ENCODE assay signal across 19 cellular contexts in the genomic region with DNA sequence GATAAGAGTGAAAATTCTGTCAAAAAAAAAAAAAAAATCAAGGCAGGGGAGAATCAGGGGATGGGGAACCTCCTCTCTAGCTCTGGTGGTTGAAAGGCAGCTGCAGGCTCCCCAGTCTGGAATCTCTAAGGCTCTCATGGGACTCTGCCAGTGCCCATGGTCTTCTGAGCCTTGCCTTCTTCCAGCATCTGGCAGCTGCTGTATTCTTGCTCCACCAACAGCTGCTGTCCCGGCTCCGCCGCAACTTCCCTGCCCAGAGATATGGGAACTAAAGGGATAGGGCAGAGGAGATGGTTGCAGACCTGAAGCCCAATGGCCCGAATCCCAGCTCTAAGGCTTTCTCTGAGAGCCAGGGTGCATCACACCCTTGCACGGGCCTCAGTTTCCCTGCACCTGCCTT. TPM values are rescaled to one million over a fixed set of nuclear protein-coding genes. Genes with fewer than 3 reads are reported as not detected.
DNase-seq lines count a peak whose midpoint lies in the region; FAIRE-seq and TF ChIP-seq lines count a peak whose summit lies in the region.
"Had no signal": no experiment of that assay in that cellular context is flagged by ENCODE, and none has a peak within 500 bp of the region (broad histone marks: within the 10 kb centered on the region; RNA-seq: fewer than 3 reads in every experiment).

No MANE protein-coding gene starts in this region.

- H4K91ac ChIP-seq in H1 (replicated peaks; ENCODE audit: insufficient read length, low read length), result no peak overlapping the region

- H3K14ac ChIP-seq in H1 (ENCODE audit: insufficient read length), result no peak overlapping the region

- H2BK20ac ChIP-seq in H1 (ENCODE audit: low read length), result no peak overlapping the region

- DNase-seq in LHCN-M2 (ENCODE audit: low read depth) (peak; percentile 95), H1 (ENCODE audit: low read depth in 1 of 2, low spot score in 2 of 2) (no peak), skeletal muscle cell (ENCODE audit: low read depth) (peak; percentile 31), NCI-H1694 treated with DMSO at 0.1 percent for 48 hours (lab: John Stamatoyannopoulos, UW) (no peak), NCI-H69 (lab: John Stamatoyannopoulos, UW) (no peak), coronary artery (ENCODE audit: low spot score) (no peak), activated gamma-delta T cell treated with Interleukin-2 at 50 U/mL for 16 hours (no peak)
- DNase-seq: CD4-positive, alpha-beta T cell; CD8-positive, alpha-beta memory T cell; DMS153; GF-D8; GM23248; H9 had no signal

- no peak overlapping the region for H2BK12ac ChIP-seq in H1 (ENCODE audit: low read depth, low read length)

- no peaks in the 10 kb centered on the region for H3K9me3 ChIP-seq in BLaER1 treated with 17β-estradiol and CSF1 and Interleukin-3, amounts not matched to agents 10 nM and 100 nM (replicated peaks in 1 of 11)
- no peaks in the 10 kb centered on the region for H3K9me3 ChIP-seq in H1 (ENCODE audit: insufficient read depth in 2 of 2, low read depth in 1 of 2, low read length in 1 of 2)

- WGBS in H1 (ENCODE audit: extremely low coverage in 1 of 2, insufficient coverage in 1 of 2, insufficient read length in 1 of 2, insufficient replicate concordance in 2 of 2, low coverage in 1 of 2, low lambda C conversion rate in 2 of 2, missing lambda C conversion rate in 1 of 2), 2 experiments, result 91% methylated on average over 5 of the region's 5 CpGs; no CpG with 5 or more reads in 1 of the 2 experiments

- H3K23ac ChIP-seq in H1 (ENCODE audit: insufficient read length), result no peak overlapping the region

- no peak for TF ChIP-seq RAD21 in H1 (IDR thresholded peaks at IDR 0.05 in 1 of 2, conservative IDR thresholded peaks at IDR 0.05 in 1 of 2; ENCODE audit: low read depth in 2 of 2, low read length in 2 of 2)

- H3K18ac ChIP-seq in H1 (ENCODE audit: extremely low read depth, low read length), result no peak overlapping the region

- no peak for TF ChIP-seq CTCF in H1 (IDR thresholded peaks at IDR 0.05; ENCODE audit: control extremely low read depth in 1 of 3, insufficient read depth in 1 of 3, low read depth in 1 of 3, low read length in 3 of 3)
- TF ChIP-seq CTCF in coronary artery (IDR thresholded peaks at IDR 0.05), result no peak

- TF ChIP-seq EP300 in H1 (IDR thresholded peaks at IDR 0.05; ENCODE audit: borderline replicate concordance in 1 of 2, low read depth in 2 of 2, low read length in 2 of 2), result no peak

- no peak overlapping the region for H4K8ac ChIP-seq in H1 (ENCODE audit: extremely low read depth, insufficient read depth, low read length)

- H3K27ac ChIP-seq in BLaER1 treated with 17β-estradiol and CSF1 and Interleukin-3, amounts not matched to agents 10 nM and 100 nM, result no peak overlapping the region
- H3K27ac ChIP-seq in H1 (ENCODE audit: low read depth, low read length) (no peak overlapping the region), coronary artery (no peak overlapping the region)
- H3K27ac ChIP-seq: GM23248 had no signal

- no peak overlapping the region for H3K4me3 ChIP-seq in BLaER1 treated with 17β-estradiol and CSF1 and Interleukin-3, amounts not matched to agents 10 nM and 100 nM
- no peak overlapping the region for H3K4me3 ChIP-seq in H1 (ENCODE audit: extremely low read depth in 1 of 4, insufficient read depth in 2 of 4, low read depth in 3 of 4, low read length in 4 of 4)
- H3K4me3 ChIP-seq in skeletal muscle cell (ENCODE audit: low read depth, low read length), result no peak overlapping the region
- no peak overlapping the region for H3K4me3 ChIP-seq in coronary artery
- H3K4me3 ChIP-seq: GM23248 had no signal

- H3K4me1 ChIP-seq in BLaER1 treated with 17β-estradiol and CSF1 and Interleukin-3, amounts not matched to agents 10 nM and 100 nM, result peaks cover 3 to 58% (median 48%) of the 10 kb centered on the region in 10 experiments; a peak in 19 of 20 replicates
- H3K4me1 ChIP-seq in H1 (replicated peaks in 1 of 4; ENCODE audit: control insufficient read depth in 3 of 4, insufficient read depth in 4 of 4, low read length in 3 of 4), result peaks cover 0 to 6% (median 0%) of the 10 kb centered on the region in 4 experiments; a peak in 2 of 7 replicates

- no peak overlapping the region for H3K56ac ChIP-seq in H1 (replicated peaks; ENCODE audit: insufficient read length, low read depth, low read length)

- no peak for FAIRE-seq in H1 (lab: Jason Lieb, UNC)
- FAIRE-seq: D721Med, GM12891, GM18507 had no signal

- CTCF ChIA-PET in H1 (lab: Charles Lee; ENCODE audit: partially characterized antibody), result interaction anchor here (0.6 to 2.1 kb wide), 6 partner anchors 10 to 1405 kb away, joined by 3 to 6 read pairs (median 4); no protein-coding TSS in a partner anchor

- POLR2A ChIA-PET in H1 (lab: Charles Lee; ENCODE audit: partially characterized antibody), result interaction anchor here (1.0 to 2.1 kb wide), 4 partner anchors 9 to 65 kb away, joined by 3 to 7 read pairs (median 4); no protein-coding TSS in a partner anchor

- H2AK5ac ChIP-seq in H1 (ENCODE audit: low read depth, low read length), result no peak overlapping the region

- no peaks in the 10 kb centered on the region for H3K27me3 ChIP-seq in BLaER1 treated with 17β-estradiol and CSF1 and Interleukin-3, amounts not matched to agents 10 nM and 100 nM
- 0 out of 7 replicates have a peak, but pooled peaks cover 0 to 2% (median under 1%) of the 10 kb centered on the region in 4 experiments for H3K27me3 ChIP-seq in H1 (replicated peaks in 1 of 4; ENCODE audit: control insufficient read depth in 3 of 4, extremely low read depth in 1 of 4, insufficient read depth in 3 of 4, low read length in 3 of 4)

- H4K20me1 ChIP-seq in BLaER1 treated with 17β-estradiol and CSF1 and Interleukin-3, amounts not matched to agents 10 nM and 100 nM, result no peaks in the 10 kb centered on the region; a peak in 1 of 22 replicates
- no peaks in the 10 kb centered on the region for H4K20me1 ChIP-seq in H1 (replicated peaks in 1 of 2; ENCODE audit: control insufficient read depth in 1 of 2, insufficient read depth in 2 of 2, low read length in 2 of 2)

- peak overlapping the region in 9 of 11 experiments; percentile 7 to 70 (median 53); a peak in 15 of 22 replicates for H3K4me2 ChIP-seq in BLaER1 treated with 17β-estradiol and CSF1 and Interleukin-3, amounts not matched to agents 10 nM and 100 nM
- no peak overlapping the region for H3K4me2 ChIP-seq in H1 (ENCODE audit: insufficient read depth in 1 of 2, low read depth in 2 of 2, low read length in 2 of 2)

- no peaks in the 10 kb centered on the region; the same call in 1 of the 2 replicates for H3K79me1 ChIP-seq in H1 (ENCODE audit: low read depth, low read length)

- no peaks in the 10 kb centered on the region for H3K23me2 ChIP-seq in H1 (ENCODE audit: low read depth, low read length)

- H2BK5ac ChIP-seq in H1 (ENCODE audit: low read depth, low read length), result no peak overlapping the region

- H3K9ac ChIP-seq in BLaER1 treated with 17β-estradiol and CSF1 and Interleukin-3, amounts not matched to agents 10 nM and 100 nM, result no peak overlapping the region
- H3K9ac ChIP-seq in H1 (replicated peaks in 1 of 4; ENCODE audit: extremely low read depth in 1 of 4, low read depth in 3 of 4, low read length in 3 of 4), result no peak overlapping the region
- H3K9ac ChIP-seq: GM23248 had no signal

- no peaks in the 10 kb centered on the region for H3K36me3 ChIP-seq in BLaER1 treated with 17β-estradiol and CSF1 and Interleukin-3, amounts not matched to agents 10 nM and 100 nM
- no peaks in the 10 kb centered on the region for H3K36me3 ChIP-seq in H1 (ENCODE audit: control insufficient read depth in 2 of 4, insufficient read depth in 4 of 4, low read length in 3 of 4)

- H2AFZ ChIP-seq in H1 (ENCODE audit: low read length), result no peak overlapping the region
- H2AFZ ChIP-seq: GM23248 had no signal

- no peak overlapping the region for H4K5ac ChIP-seq in H1 (ENCODE audit: insufficient read length, low read depth, low read length)

- no peak for TF ChIP-seq POLR2A in H1 (IDR thresholded peaks at IDR 0.05; ENCODE audit: control extremely low read depth in 1 of 2, low read depth in 2 of 2, low read length in 2 of 2)

- H2BK120ac ChIP-seq in H1 (replicated peaks; ENCODE audit: low read depth, low read length), result no peak overlapping the region

- H3K4ac ChIP-seq in H1 (replicated peaks; ENCODE audit: insufficient read length, low read depth, low read length), result no peak overlapping the region

- peak overlapping the region; percentile 40; the same call in 1 of the 2 replicates for H2BK15ac ChIP-seq in H1 (ENCODE audit: low read length)

- H3K79me2 ChIP-seq in H1 (ENCODE audit: control insufficient read depth in 1 of 2, insufficient read depth in 2 of 2, low read length in 2 of 2), result no peaks in the 10 kb centered on the region

TF ChIP-seq in H1, 55 proteins besides CTCF, POLR2A, EP300 and RAD21:
- no peak for TF ChIP-seq PHF8 (conservative IDR thresholded peaks at IDR 0.05; ENCODE audit: low read depth, low read length)

RNA-seq across cellular contexts. Expression of gene PHF21B, which starts 49.5 kb away (rescaled TPM):
- 0.98 and 1.4 TPM in 2 replicates for total RNA-seq in LHCN-M2 (2014; rRNA removed)
- polyA plus RNA-seq in LHCN-M2 (2012), result 0.05 TPM
- 57.2 and 68.1 TPM in 2 replicates for total RNA-seq in H1 (2021; fragmentation: NEBNext Ultra II Directional; extraction: Animal tissue kit (Norgen Biotek cat#: 25700))
- 19.3 and 24.7 TPM in 2 replicates for polyA plus RNA-seq in H1 (2011; rRNA removed)
- 25.0 TPM for polyA plus RNA-seq in H1 (2011; cell fraction: cytosol; rRNA removed)
- polyA plus RNA-seq in H1 (2011; cell fraction: nucleus; rRNA removed), result 90.7 TPM
- 21.1 to 32.7 TPM (median 27.9 TPM) in 4 replicates for polyA plus RNA-seq in H1 (2012, experiment 1 of 2)
- polyA plus RNA-seq in H1 (2012, experiment 2 of 2), result 6.5 TPM
- 18.8 TPM for polyA plus RNA-seq in H1 (2013, experiment 1 of 2)
- 14.5 TPM for polyA plus RNA-seq in H1 (2013, experiment 2 of 2)
- polyA minus RNA-seq in H1 (2011; rRNA and poly(A)+ RNA removed), result 41.2 and 52.3 TPM in 2 replicates
- polyA minus RNA-seq in H1 (2011; cell fraction: cytosol; rRNA and poly(A)+ RNA removed), result 47.8 TPM
- 135 TPM for polyA minus RNA-seq in H1 (2011; cell fraction: nucleus; rRNA and poly(A)+ RNA removed)
- total RNA-seq: A172; CD4-positive, alpha-beta T cell; CD8-positive, alpha-beta memory T cell; GM23248 had no signal
- polyA plus RNA-seq: CD14-positive monocyte; CD8-positive, alpha-beta memory T cell; GM23248 had no signal

Comparison
In these comparisons a context has a peak if more than half of its experiments do, and no peak if none do; other contexts are left out.
1. H3K4me2 ChIP-seq: peak in BLaER1 treated with 17β-estradiol and CSF1 and Interleukin-3, amounts not matched to agents 10 nM and 100 nM (9 of 11); none in H1 (0 of 2).
2. DNase-seq: peak in LHCN-M2 (single experiment) and skeletal muscle cell (single experiment); none in H1 (0 of 2), NCI-H1694 treated with DMSO at 0.1 percent for 48 hours (single experiment), NCI-H69 (single experiment), coronary artery (single experiment) and activated gamma-delta T cell treated with Interleukin-2 at 50 U/mL for 16 hours (single experiment).
3. RNA of gene PHF21B, which starts 49.5 kb away (total RNA-seq): 57.2 to 68.1 TPM in H1; 0.98 to 1.4 TPM in LHCN-M2; every median in the first group is over 10 times any median in the second.